Comparison of ENCODE assay signal across 8 cellular contexts in genomic region chr2:177264539-177265385, GRCh38. TPM values are rescaled to one million over a fixed set of nuclear protein-coding genes. Genes with fewer than 3 reads are reported as not detected.
DNase-seq lines count a peak whose midpoint lies in the region; ATAC-seq and TF ChIP-seq lines count a peak whose summit lies in the region.

TSS of gene NFE2L2 (minus strand) at chr2:177264727. CDS start at chr2:177264576, 151 bp downstream.

- H3K27me3 Mint-ChIP-seq in T-helper 2 cell treated with Interferon-gamma antibody and Interleukin-4, amounts not matched to agents 5 μg/mL and 100 μg/mL, for 36 hours (ENCODE audit: low read depth): no peaks in the 10 kb centered on the region

- H3K4me3 Mint-ChIP-seq in T-helper 2 cell treated with Interferon-gamma antibody and Interleukin-4, amounts not matched to agents 5 μg/mL and 100 μg/mL, for 36 hours: peak within 1 kb of the TSS; percentile 94

- intact Hi-C loops in psoas muscle (cut with DNase I): loop anchor here (5.0 to 10.0 kb wide), 3 partner anchors 63 to 153 kb away; no protein-coding TSS in a partner anchor

- DNase-seq in NCI-H1930 (lab: John Stamatoyannopoulos, UW): peak; percentile 66 to 86
- peak; percentile 98 for DNase-seq in T-helper 2 cell treated with Interferon-gamma antibody and Interleukin-4, amounts not matched to agents 5 μg/mL and 100 μg/mL, for 36 hours (ENCODE audit: low spot score)
- peak; percentile 55 to 94 (median 86) for DNase-seq in anterior cingulate cortex (lab: John Stamatoyannopoulos, UW)
- DNase-seq in right atrium auricular region (ENCODE audit: low spot score): peak; percentile 94
- peak; percentile 95 to 96 for DNase-seq in psoas muscle

- no peaks in the 10 kb centered on the region for H3K9me3 ChIP-seq in right atrium auricular region
- H3K9me3 ChIP-seq in psoas muscle: no peaks in the 10 kb centered on the region

- H3K4me3 ChIP-seq in right atrium auricular region (peak within 1 kb of the TSS; percentile 89 to 99), psoas muscle (peak within 1 kb of the TSS; percentile 86), urinary bladder (ENCODE audit: low read depth, low read length) (peak within 1 kb of the TSS; percentile 97)

- WGBS in psoas muscle, 3 donors: 0 to 1% (median 1%) methylated on average over 56 to 80 of the region's 80 CpGs
- WGBS in urinary bladder: under 1% methylated on average over 80 of the region's 80 CpGs

- peaks cover 27% of the 10 kb centered on the region for H3K36me3 Mint-ChIP-seq in T-helper 2 cell treated with Interferon-gamma antibody and Interleukin-4, amounts not matched to agents 5 μg/mL and 100 μg/mL, for 36 hours (ENCODE audit: low read depth)

- no peaks in the 10 kb centered on the region for H3K9me3 Mint-ChIP-seq in T-helper 2 cell treated with Interferon-gamma antibody and Interleukin-4, amounts not matched to agents 5 μg/mL and 100 μg/mL, for 36 hours

- peaks cover 56% of the 10 kb centered on the region for H3K4me1 Mint-ChIP-seq in T-helper 2 cell treated with Interferon-gamma antibody and Interleukin-4, amounts not matched to agents 5 μg/mL and 100 μg/mL, for 36 hours (ENCODE audit: low read depth)

- no peaks in the 10 kb centered on the region for H3K36me3 ChIP-seq in right atrium auricular region
- H3K36me3 ChIP-seq in psoas muscle (ENCODE audit: insufficient read depth in 1 of 2, low read depth in 1 of 2): no peaks in the 10 kb centered on the region
- H3K36me3 ChIP-seq in urinary bladder (ENCODE audit: insufficient read depth): no peaks in the 10 kb centered on the region

- peaks cover 0 to 38% of the 10 kb centered on the region in 2 donors for H3K4me1 ChIP-seq in right atrium auricular region
- H3K4me1 ChIP-seq in psoas muscle: peaks cover 38% of the 10 kb centered on the region
- H3K4me1 ChIP-seq in urinary bladder (ENCODE audit: insufficient read depth): no peaks in the 10 kb centered on the region

- TF ChIP-seq POLR2A in GM18505 (IDR thresholded peaks at IDR 0.05; ENCODE audit: borderline replicate concordance, extremely low read depth, insufficient read depth, insufficient read length): peak; percentile 78

- no peaks in the 10 kb centered on the region for H3K27me3 ChIP-seq in right atrium auricular region
- H3K27me3 ChIP-seq in psoas muscle (ENCODE audit: insufficient read depth in 3 of 3, low read length in 2 of 3): no peaks in the 10 kb centered on the region

- peak within 1 kb of the TSS; percentile 100 for H3K27ac ChIP-seq in right atrium auricular region
- peak within 1 kb of the TSS; percentile 99 for H3K27ac ChIP-seq in psoas muscle
- peak within 1 kb of the TSS; percentile 100 for H3K27ac ChIP-seq in urinary bladder (ENCODE audit: low read depth)

- peak within 1 kb of the TSS; percentile 99 for H3K27ac Mint-ChIP-seq in T-helper 2 cell treated with Interferon-gamma antibody and Interleukin-4, amounts not matched to agents 5 μg/mL and 100 μg/mL, for 36 hours

- TF ChIP-seq CTCF in right atrium auricular region (IDR thresholded peaks at IDR 0.05) (no peak), psoas muscle (IDR thresholded peaks at IDR 0.05) (no peak)

- ATAC-seq in GM18505 (IDR thresholded peaks at IDR 0.05; ENCODE audit: unreplicated experiment): peak; percentile 64
- peak; percentile 46 for ATAC-seq in HG02938 (IDR thresholded peaks at IDR 0.05; ENCODE audit: unreplicated experiment)
- peak; percentile 82 to 85 (median 84) for ATAC-seq in psoas muscle

RNA-seq across cellular contexts. Expression of gene NFE2L2, which starts in this region (rescaled TPM):
- total RNA-seq in right atrium auricular region: 10 to 100 TPM; 68.2 to 84.1 TPM
- total RNA-seq in psoas muscle: 100 to 1,000 TPM in 1 of 4 donors, 10 to 100 TPM in 3; 42.4 to 127 (median 66.0) TPM
- polyA plus RNA-seq in psoas muscle: 10 to 100 TPM; 44.4 to 56.6 (median 51.5) TPM
- total RNA-seq in urinary bladder: 108 TPM
- 149 TPM for polyA plus RNA-seq in urinary bladder

Comparison
In these comparisons a context has a peak if more than half of its experiments do, and no peak if none do; other contexts are left out.
1. Peak in every context shown above with its lines: DNase-seq, ATAC-seq, H3K4me3 ChIP-seq and H3K27ac ChIP-seq.